11 cellular contexts compared by ENCODE assay signal in the genomic region with DNA sequence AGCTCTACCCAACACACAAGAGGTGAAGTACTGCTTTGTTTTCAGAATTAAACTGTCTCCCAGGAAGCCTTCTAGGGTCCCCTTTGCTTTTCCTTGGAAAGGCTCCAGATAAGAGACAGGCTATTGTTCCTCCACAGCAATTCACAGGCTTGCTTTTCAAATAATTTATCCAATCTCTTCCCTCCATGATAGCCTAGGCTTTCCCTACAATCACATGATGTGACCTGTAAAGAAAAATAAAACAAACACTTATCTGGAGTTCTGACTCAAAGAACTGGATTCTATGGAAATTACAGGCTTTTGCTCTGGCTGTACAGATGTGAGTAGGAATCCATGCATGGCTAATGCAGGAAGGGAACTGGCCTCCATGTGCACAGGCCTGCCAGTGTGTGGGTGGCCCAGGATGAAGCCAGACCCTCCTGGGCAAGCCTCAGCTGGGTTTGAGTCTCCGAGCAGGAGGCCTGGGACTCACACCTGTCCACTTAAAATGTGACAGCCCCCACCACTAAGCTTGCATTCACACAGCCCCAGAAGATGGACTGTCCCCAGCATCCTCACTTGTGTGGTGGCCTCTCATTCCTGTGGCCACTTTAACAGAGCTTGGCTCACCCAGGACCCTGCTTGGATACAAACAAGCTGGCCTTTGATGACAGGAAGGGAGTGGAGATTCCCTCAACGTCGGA.
DNase-seq lines count a peak whose midpoint lies in the region; ATAC-seq, FAIRE-seq and TF ChIP-seq lines count a peak whose summit lies in the region.
"Had no signal": no experiment of that assay in that cellular context is flagged by ENCODE, and none has a peak within 500 bp of the region (broad histone marks: within the 10 kb centered on the region; RNA-seq: fewer than 3 reads in every experiment).

No MANE protein-coding gene starts in this region.

- DNase-seq in AG09309 (ENCODE audit: low read depth) (no peak), bronchial epithelial cell (ENCODE audit: low read depth) (peak; percentile 57), dedifferentiated amniotic fluid mesenchymal stem cell (ENCODE audit: extremely low spot score) (no peak)
- no peak for DNase-seq in activated CD4-positive, alpha-beta T cell treated with anti-CD3 and anti-CD28 coated beads, Interleukin-2, amount 10 ng/mL, durations not matched to agents 24 days and 14 days
- DNase-seq: activated CD8-positive, alpha-beta memory T cell treated with anti-CD3 and anti-CD28 coated beads, Interleukin-2, amount 10 ng/mL, durations not matched to agents 7 days and 5 days; caudate nucleus had no signal

- peaks cover 7% of the 10 kb centered on the region for H3K9me3 Mint-ChIP-seq in activated CD4-positive, alpha-beta T cell treated with anti-CD3 and anti-CD28 coated beads, Interleukin-2, amount 10 ng/mL, durations not matched to agents 24 days and 14 days
- H3K9me3 Mint-ChIP-seq: stimulated activated effector memory CD8-positive, alpha-beta T cell treated with anti-CD3 and anti-CD28 coated beads, Interleukin-12 subunit alpha, Interleukin-12 subunit beta, amount 100 ng/mL, for 72 hours had no signal

- H3K4me3 Mint-ChIP-seq in activated CD4-positive, alpha-beta T cell treated with anti-CD3 and anti-CD28 coated beads, Interleukin-2, amount 10 ng/mL, durations not matched to agents 24 days and 14 days: no peak overlapping the region
- H3K4me3 Mint-ChIP-seq: activated CD8-positive, alpha-beta memory T cell treated with anti-CD3 and anti-CD28 coated beads, Interleukin-2, amount 10 ng/mL, durations not matched to agents 7 days and 5 days; stimulated activated effector memory CD8-positive, alpha-beta T cell treated with anti-CD3 and anti-CD28 coated beads, Interleukin-12 subunit alpha, Interleukin-12 subunit beta, amount 100 ng/mL, for 72 hours had no signal

- no peaks in the 10 kb centered on the region for H3K27me3 ChIP-seq in HUES64 (ENCODE audit: insufficient read depth, low read length)
- H3K27me3 ChIP-seq in bronchial epithelial cell (ENCODE audit: control insufficient read depth, insufficient read depth, low read length): no peaks in the 10 kb centered on the region

- intact Hi-C loops in activated CD4-positive, alpha-beta T cell treated with anti-CD3 and anti-CD28 coated beads, Interleukin-2, amount 10 ng/mL, durations not matched to agents 24 days and 14 days (cut with micrococcal nuclease): no loop called here

- H3K27ac Mint-ChIP-seq in activated CD4-positive, alpha-beta T cell treated with anti-CD3 and anti-CD28 coated beads, Interleukin-2, amount 10 ng/mL, durations not matched to agents 24 days and 14 days: no peak overlapping the region
- H3K27ac Mint-ChIP-seq: activated CD8-positive, alpha-beta memory T cell treated with anti-CD3 and anti-CD28 coated beads, Interleukin-2, amount 10 ng/mL, durations not matched to agents 7 days and 5 days; stimulated activated effector memory CD8-positive, alpha-beta T cell treated with anti-CD3 and anti-CD28 coated beads, Interleukin-12 subunit alpha, Interleukin-12 subunit beta, amount 100 ng/mL, for 72 hours had no signal

- ATAC-seq in GM21367 (IDR thresholded peaks at IDR 0.05; ENCODE audit: unreplicated experiment): no peak
- no peak for ATAC-seq in GM21576 (IDR thresholded peaks at IDR 0.05; ENCODE audit: unreplicated experiment)
- ATAC-seq: activated CD8-positive, alpha-beta memory T cell treated with anti-CD3 and anti-CD28 coated beads, Interleukin-2, amount 10 ng/mL, durations not matched to agents 7 days and 5 days; stimulated activated effector memory CD8-positive, alpha-beta T cell treated with anti-CD3 and anti-CD28 coated beads, Interleukin-12 subunit alpha, Interleukin-12 subunit beta, amount 100 ng/mL, for 72 hours had no signal

- peaks cover 33% of the 10 kb centered on the region for H3K4me1 ChIP-seq in HUES64 (ENCODE audit: insufficient read depth, low read length)
- peaks cover 31% of the 10 kb centered on the region for H3K4me1 ChIP-seq in mesodermal cell (ENCODE audit: control insufficient read depth, insufficient read depth, low read length, poor library complexity, severe bottlenecking)

- H3K9me3 ChIP-seq in HUES64 (ENCODE audit: insufficient read depth, low read depth, low read length) (peaks cover 7% of the 10 kb centered on the region; the same call in 1 of the 2 replicates), mesodermal cell (ENCODE audit: control insufficient read depth, low read length) (peaks cover 10% of the 10 kb centered on the region)

- H3K36me3 Mint-ChIP-seq in activated CD4-positive, alpha-beta T cell treated with anti-CD3 and anti-CD28 coated beads, Interleukin-2, amount 10 ng/mL, durations not matched to agents 24 days and 14 days (ENCODE audit: low read depth): peaks cover 4% of the 10 kb centered on the region
- H3K36me3 Mint-ChIP-seq: stimulated activated effector memory CD8-positive, alpha-beta T cell treated with anti-CD3 and anti-CD28 coated beads, Interleukin-12 subunit alpha, Interleukin-12 subunit beta, amount 100 ng/mL, for 72 hours had no signal

- H3K9ac ChIP-seq in HUES64 (ENCODE audit: low read depth, low read length): peak overlapping the region; percentile 68; the same call in 1 of the 2 replicates

- no peak for FAIRE-seq in bronchial epithelial cell (lab: Jason Lieb, UNC)

- H3K27me3 Mint-ChIP-seq in activated CD4-positive, alpha-beta T cell treated with anti-CD3 and anti-CD28 coated beads, Interleukin-2, amount 10 ng/mL, durations not matched to agents 24 days and 14 days: peaks cover 15% of the 10 kb centered on the region

- WGBS in HUES64: 20% methylated on average over 3 of the region's 3 CpGs
- 12 to 50% methylated on average over 1 to 3 of the region's 3 CpGs for WGBS in mesodermal cell (ENCODE audit: insufficient coverage in 2 of 2), 2 experiments

- TF ChIP-seq CTCF in AG09309 (IDR thresholded peaks at IDR 0.05; ENCODE audit: control insufficient read depth, insufficient read depth, low read depth, low read length, missing control alignments): no peak
- TF ChIP-seq CTCF in bronchial epithelial cell (IDR thresholded peaks at IDR 0.05; ENCODE audit: insufficient read depth, low read length, severe bottlenecking): no peak

- H3K36me3 ChIP-seq in HUES64 (ENCODE audit: insufficient read depth, low read length) (no peaks in the 10 kb centered on the region), bronchial epithelial cell (ENCODE audit: control insufficient read depth, insufficient read depth, low read length) (no peaks in the 10 kb centered on the region), mesodermal cell (ENCODE audit: control insufficient read depth, insufficient read depth, low read length) (no peaks in the 10 kb centered on the region)

- peaks cover 1% of the 10 kb centered on the region for H3K4me1 Mint-ChIP-seq in activated CD4-positive, alpha-beta T cell treated with anti-CD3 and anti-CD28 coated beads, Interleukin-2, amount 10 ng/mL, durations not matched to agents 24 days and 14 days
- H3K4me1 Mint-ChIP-seq: activated CD8-positive, alpha-beta memory T cell treated with anti-CD3 and anti-CD28 coated beads, Interleukin-2, amount 10 ng/mL, durations not matched to agents 7 days and 5 days; stimulated activated effector memory CD8-positive, alpha-beta T cell treated with anti-CD3 and anti-CD28 coated beads, Interleukin-12 subunit alpha, Interleukin-12 subunit beta, amount 100 ng/mL, for 72 hours had no signal

- peak overlapping the region; percentile 74 for H3K27ac ChIP-seq in HUES64 (ENCODE audit: low read depth, low read length)
- peak overlapping the region; percentile 94 for H3K27ac ChIP-seq in mesodermal cell (ENCODE audit: low read depth, low read length, severe bottlenecking)

- H3K4me3 ChIP-seq in AG09309 (ENCODE audit: control insufficient read depth, low read depth, low read length): peak overlapping the region; percentile 33
- peak overlapping the region; percentile 26; the same call in 1 of the 2 replicates for H3K4me3 ChIP-seq in HUES64 (ENCODE audit: low read length)
- no peak overlapping the region for H3K4me3 ChIP-seq in bronchial epithelial cell (ENCODE audit: low read depth, low read length)
- no peak overlapping the region for H3K4me3 ChIP-seq in mesodermal cell (ENCODE audit: extremely low read depth, insufficient read depth, low read length, poor library complexity, severe bottlenecking)

Comparison
In these comparisons a context has a peak if more than half of its experiments do, and no peak if none do; other contexts are left out.
1. H3K4me3 ChIP-seq: peak in AG09309 (single experiment) and HUES64 (single experiment); none in bronchial epithelial cell (single experiment) and mesodermal cell (single experiment).